In the genomic region with DNA sequence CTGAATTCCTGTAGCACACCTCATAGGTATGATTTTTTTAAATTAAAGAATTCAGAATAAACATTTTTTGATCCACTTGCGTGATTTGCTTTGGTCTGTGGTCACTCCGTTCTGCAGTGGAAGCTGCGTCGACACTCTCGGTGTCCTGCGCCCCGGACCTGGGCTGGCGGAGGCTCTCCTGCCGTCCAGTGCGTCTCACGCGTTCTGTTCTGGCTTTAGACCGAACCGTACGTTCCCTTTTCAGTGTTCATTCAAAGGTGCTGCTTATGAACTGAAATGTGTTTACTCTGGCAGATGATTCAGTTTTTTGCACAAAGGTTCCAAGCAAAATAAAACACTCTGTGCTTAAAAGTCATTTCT, we compare ENCODE assay signal across 14 cellular contexts. TPM values are rescaled to one million over a fixed set of nuclear protein-coding genes. Genes with fewer than 3 reads are reported as not detected.
DNase-seq lines count a peak whose midpoint lies in the region; ATAC-seq and TF ChIP-seq lines count a peak whose summit lies in the region.
"Had no signal": no experiment of that assay in that cellular context is flagged by ENCODE, and none has a peak within 500 bp of the region (broad histone marks: within the 10 kb centered on the region; RNA-seq: fewer than 3 reads in every experiment).

No MANE protein-coding gene starts in this region.

- H3K9me3 ChIP-seq in DOHH2 (ENCODE audit: control insufficient read depth, insufficient read depth, low read length) (no peaks in the 10 kb centered on the region), upper lobe of right lung (no peaks in the 10 kb centered on the region)
- H3K9me3 ChIP-seq: BE2C, Caco-2 had no signal

- H3K4me1 Mint-ChIP-seq in nephron progenitor cell, result no peaks in the 10 kb centered on the region
- peaks cover 29 to 68% of the 10 kb centered on the region in 2 donors for H3K4me1 Mint-ChIP-seq in stimulated activated naive B cell treated with anti-CD40 and anti-IgM and Interleukin-4, amounts not matched to agents 10 μg/mL and 1 μg/mL and 100 μg/mL, for 72 hours
- H3K4me1 Mint-ChIP-seq: CD8-positive, alpha-beta memory T cell had no signal

- H3F3A ChIP-seq in DOHH2 (ENCODE audit: control insufficient read depth, insufficient read depth), result no peaks in the 10 kb centered on the region

- H3K4me2 ChIP-seq in DOHH2 (ENCODE audit: low read length), result peak overlapping the region; percentile 45

- peaks cover 60% of the 10 kb centered on the region for H3K36me3 Mint-ChIP-seq in nephron progenitor cell (ENCODE audit: low read depth)
- H3K36me3 Mint-ChIP-seq in stimulated activated naive B cell treated with anti-CD40 and anti-IgM and Interleukin-4, amounts not matched to agents 10 μg/mL and 1 μg/mL and 100 μg/mL, for 72 hours, result peaks cover 19 to 34% of the 10 kb centered on the region in 2 donors
- H3K36me3 Mint-ChIP-seq: CD8-positive, alpha-beta memory T cell had no signal

- H3K27me3 ChIP-seq in DOHH2 (ENCODE audit: control insufficient read depth, low read length) (peaks cover 26% of the 10 kb centered on the region), upper lobe of right lung (no peaks in the 10 kb centered on the region)
- H3K27me3 ChIP-seq: BE2C had no signal

- DNase-seq in nephron progenitor cell (no peak), upper lobe of right lung (no peak), left ventricle myocardium superior (no peak)
- no peak for DNase-seq in stimulated activated naive B cell treated with anti-CD40 and anti-IgM and Interleukin-4, amounts not matched to agents 10 μg/mL and 1 μg/mL and 100 μg/mL, for 72 hours
- DNase-seq in stimulated activated CD4-positive, alpha-beta T cell treated with anti-CD3 and anti-CD28 coated beads, Interleukin-4, amount 100 ng/mL, for 24 hours, result no peak
- DNase-seq: BE2C; Caco-2; CD8-positive, alpha-beta memory T cell; DMS53; GOT3; H9; IMR-90 had no signal

- intact Hi-C loops in upper lobe of right lung (cut with DNase I), result no loop called here
- intact Hi-C loops in left ventricle myocardium superior (cut with micrococcal nuclease), result no loop called here

- no peak for ATAC-seq in stimulated activated naive B cell treated with anti-CD40 and anti-IgM and Interleukin-4, amounts not matched to agents 10 μg/mL and 1 μg/mL and 100 μg/mL, for 72 hours (replicated peaks)
- ATAC-seq in upper lobe of right lung (no peak), left ventricle myocardium superior (no peak)

- peaks cover 38% of the 10 kb centered on the region for H3K4me1 ChIP-seq in DOHH2 (ENCODE audit: control insufficient read depth, low read length)
- H3K4me1 ChIP-seq in upper lobe of right lung, result no peaks in the 10 kb centered on the region
- H3K4me1 ChIP-seq: BE2C, Caco-2 had no signal

- H3K79me2 ChIP-seq in DOHH2 (ENCODE audit: control insufficient read depth, low read length), result no peaks in the 10 kb centered on the region

- H3K27ac ChIP-seq in DOHH2 (ENCODE audit: low read depth, low read length), result no peak overlapping the region
- peak overlapping the region; percentile 34; the same call in 1 of the 2 replicates for H3K27ac ChIP-seq in VCaP
- H3K27ac ChIP-seq in upper lobe of right lung, result no peak overlapping the region

- H3K4me3 ChIP-seq in DOHH2 (ENCODE audit: low read length), result 0 out of 2 replicates have a peak overlapping the region, but pooled peaks have one; percentile 11
- H3K4me3 ChIP-seq in upper lobe of right lung, result no peak overlapping the region

- TF ChIP-seq CTCF in DOHH2 (IDR thresholded peaks at IDR 0.05; ENCODE audit: low read depth, low read length, poor library complexity, severe bottlenecking), result no peak
- no peak for TF ChIP-seq CTCF in VCaP (conservative IDR thresholded peaks at IDR 0.05)
- no peak for TF ChIP-seq CTCF in nephron progenitor cell (IDR thresholded peaks at IDR 0.05)
- TF ChIP-seq CTCF in upper lobe of right lung (IDR thresholded peaks at IDR 0.05), result no peak

- H3K9me2 ChIP-seq in DOHH2 (replicated peaks; ENCODE audit: control insufficient read depth, low read length), result no peaks in the 10 kb centered on the region

- no peaks in the 10 kb centered on the region for H3K9me3 Mint-ChIP-seq in nephron progenitor cell
- peaks cover 7 to 8% of the 10 kb centered on the region in 2 donors for H3K9me3 Mint-ChIP-seq in stimulated activated naive B cell treated with anti-CD40 and anti-IgM and Interleukin-4, amounts not matched to agents 10 μg/mL and 1 μg/mL and 100 μg/mL, for 72 hours
- H3K9me3 Mint-ChIP-seq: CD8-positive, alpha-beta memory T cell; H9 had no signal

- peak overlapping the region; percentile 32 for H3K27ac Mint-ChIP-seq in nephron progenitor cell
- H3K27ac Mint-ChIP-seq in stimulated activated naive B cell treated with anti-CD40 and anti-IgM and Interleukin-4, amounts not matched to agents 10 μg/mL and 1 μg/mL and 100 μg/mL, for 72 hours, result peak overlapping the region; percentile 98
- H3K27ac Mint-ChIP-seq: CD8-positive, alpha-beta memory T cell had no signal

- H3K27me3 Mint-ChIP-seq in nephron progenitor cell (ENCODE audit: low read depth, poor library complexity), result peaks cover 5% of the 10 kb centered on the region
- peaks cover 51 to 64% of the 10 kb centered on the region in 2 donors for H3K27me3 Mint-ChIP-seq in stimulated activated naive B cell treated with anti-CD40 and anti-IgM and Interleukin-4, amounts not matched to agents 10 μg/mL and 1 μg/mL and 100 μg/mL, for 72 hours

- no peak overlapping the region for H3K4me3 Mint-ChIP-seq in nephron progenitor cell
- H3K4me3 Mint-ChIP-seq in stimulated activated naive B cell treated with anti-CD40 and anti-IgM and Interleukin-4, amounts not matched to agents 10 μg/mL and 1 μg/mL and 100 μg/mL, for 72 hours, result peak overlapping the region; percentile 52 to 77
- H3K4me3 Mint-ChIP-seq: CD8-positive, alpha-beta memory T cell; H9 had no signal

- no peaks in the 10 kb centered on the region for H4K20me1 ChIP-seq in DOHH2 (ENCODE audit: control insufficient read depth, insufficient read depth, low read depth, low read length)

- no peaks in the 10 kb centered on the region for H3K36me3 ChIP-seq in DOHH2 (ENCODE audit: control insufficient read depth, low read length)
- H3K36me3 ChIP-seq in upper lobe of right lung, result peaks cover 44% of the 10 kb centered on the region

RNA-seq across cellular contexts. Expression of a gene that starts 38.2 kb away (rescaled TPM):
- total RNA-seq in upper lobe of right lung (177 TPM), left ventricle myocardium superior (169 TPM)
